ENCODE assay signal across 20 cellular contexts in genomic region chr6:125826695-125827463, GRCh38. TPM values are rescaled to one million over a fixed set of nuclear protein-coding genes. Genes with fewer than 3 reads are reported as not detected.
DNase-seq lines count a peak whose midpoint lies in the region; ATAC-seq, FAIRE-seq and TF ChIP-seq lines count a peak whose summit lies in the region.
"Had no signal": no experiment of that assay in that cellular context is flagged by ENCODE, and none has a peak within 500 bp of the region (broad histone marks: within the 10 kb centered on the region; RNA-seq: fewer than 3 reads in every experiment).

No MANE protein-coding gene starts in this region.

- H2AFZ ChIP-seq in astrocyte (ENCODE audit: low read depth, low read length) = no peak overlapping the region

- peak overlapping the region; percentile 38 for H3K27ac Mint-ChIP-seq in activated T-cell treated with anti-CD3 and anti-CD28 coated beads, Interleukin-2, amount 50 U/mL, for 24 hours
- H3K27ac Mint-ChIP-seq in CD8-positive, alpha-beta memory T cell = peak overlapping the region; percentile 2 to 87 (median 52)
- H3K27ac Mint-ChIP-seq in astrocyte (ENCODE audit: unreplicated experiment) (no peak overlapping the region), HFFc6 (no peak overlapping the region)

- FAIRE-seq in astrocyte (lab: Jason Lieb, UNC) = peak; percentile 26
- FAIRE-seq: A204.1, H54 had no signal

- no peak overlapping the region for H3K27ac ChIP-seq in CD8-positive, alpha-beta memory T cell (ENCODE audit: low read depth, low read length)
- H3K27ac ChIP-seq in astrocyte (ENCODE audit: low read depth, low read length) (no peak overlapping the region), neutrophil (peak overlapping the region; percentile 55)
- H3K27ac ChIP-seq: C4-2B, HL-60, Peyer's patch had no signal

- H4K20me1 ChIP-seq in astrocyte (ENCODE audit: insufficient read depth, low read length) = no peaks in the 10 kb centered on the region

- no peaks in the 10 kb centered on the region for H3K27me3 Mint-ChIP-seq in activated T-cell treated with anti-CD3 and anti-CD28 coated beads, Interleukin-2, amount 50 U/mL, for 24 hours
- no peaks in the 10 kb centered on the region for H3K27me3 Mint-ChIP-seq in CD8-positive, alpha-beta memory T cell
- H3K27me3 Mint-ChIP-seq in astrocyte (ENCODE audit: low read depth, unreplicated experiment) (no peaks in the 10 kb centered on the region), HFFc6 (ENCODE audit: insufficient read depth) (no peaks in the 10 kb centered on the region)

- no peak overlapping the region for H3K4me2 ChIP-seq in astrocyte (ENCODE audit: low read length)

- H3K9me3 ChIP-seq in CD8-positive, alpha-beta memory T cell (ENCODE audit: low read length) = no peaks in the 10 kb centered on the region
- H3K9me3 ChIP-seq in astrocyte (ENCODE audit: insufficient read depth, low read depth, low read length) (no peaks in the 10 kb centered on the region), neutrophil (no peaks in the 10 kb centered on the region)
- H3K9me3 ChIP-seq: Peyer's patch had no signal

- H3K27me3 ChIP-seq in CD8-positive, alpha-beta memory T cell (ENCODE audit: insufficient read depth, low read length, poor library complexity, severe bottlenecking) = no peaks in the 10 kb centered on the region
- H3K27me3 ChIP-seq in astrocyte (ENCODE audit: insufficient read depth, low read length) (no peaks in the 10 kb centered on the region), neutrophil (no peaks in the 10 kb centered on the region)
- H3K27me3 ChIP-seq: Peyer's patch had no signal

- H3K4me1 ChIP-seq in CD8-positive, alpha-beta memory T cell (ENCODE audit: insufficient read depth, low read length) = peaks cover 30% of the 10 kb centered on the region
- H3K4me1 ChIP-seq in astrocyte (ENCODE audit: insufficient read depth, low read length) (peaks cover 1% of the 10 kb centered on the region), neutrophil (ENCODE audit: control insufficient read depth in 1 of 2, insufficient read depth in 1 of 2, low read depth in 1 of 2, low read length in 1 of 2) (peaks cover 21 to 22% of the 10 kb centered on the region in 2 experiments)

- H3K36me3 Mint-ChIP-seq in activated T-cell treated with anti-CD3 and anti-CD28 coated beads, Interleukin-2, amount 50 U/mL, for 24 hours (ENCODE audit: low read depth) = peaks cover 31% of the 10 kb centered on the region
- peaks cover 6 to 11% (median 10%) of the 10 kb centered on the region in 3 donors for H3K36me3 Mint-ChIP-seq in CD8-positive, alpha-beta memory T cell
- H3K36me3 Mint-ChIP-seq in astrocyte (ENCODE audit: low read depth, unreplicated experiment) (peaks cover 7% of the 10 kb centered on the region), HFFc6 (ENCODE audit: low read depth) (peaks cover 8% of the 10 kb centered on the region)

- H3K36me3 ChIP-seq in CD8-positive, alpha-beta memory T cell (ENCODE audit: insufficient read depth, low read length) = no peaks in the 10 kb centered on the region
- no peaks in the 10 kb centered on the region for H3K36me3 ChIP-seq in astrocyte (ENCODE audit: insufficient read depth, low read length)
- peaks cover 5% of the 10 kb centered on the region for H3K36me3 ChIP-seq in neutrophil
- H3K36me3 ChIP-seq: Peyer's patch had no signal

- no peak for ATAC-seq in HG03457 (IDR thresholded peaks at IDR 0.05; ENCODE audit: unreplicated experiment)
- ATAC-seq: SK-N-SH treated with all-trans-retinoic acid at 6 μM for 48 hours had no signal

- H3K9me3 Mint-ChIP-seq in activated T-cell treated with anti-CD3 and anti-CD28 coated beads, Interleukin-2, amount 50 U/mL, for 24 hours = peaks cover 2% of the 10 kb centered on the region
- H3K9me3 Mint-ChIP-seq in CD8-positive, alpha-beta memory T cell = peaks cover 0 to 3% (median 0%) of the 10 kb centered on the region in 5 donors
- no peaks in the 10 kb centered on the region for H3K9me3 Mint-ChIP-seq in astrocyte (ENCODE audit: unreplicated experiment)
- H3K9me3 Mint-ChIP-seq in HFFc6 = no peaks in the 10 kb centered on the region

- H3K79me2 ChIP-seq in astrocyte (ENCODE audit: insufficient read depth, low read length) = no peaks in the 10 kb centered on the region

- POLR2A ChIA-PET in CD8-positive, alpha-beta memory T cell (lab: Charles Lee) = interaction anchor here (0.6 to 1.6 kb wide), 2 partner anchors 36 to 130 kb away, joined by 3 read pairs; partner anchors contain the start of genes HINT3 and NCOA7

- peaks cover 52% of the 10 kb centered on the region for H3K4me1 Mint-ChIP-seq in activated T-cell treated with anti-CD3 and anti-CD28 coated beads, Interleukin-2, amount 50 U/mL, for 24 hours (ENCODE audit: low read depth)
- H3K4me1 Mint-ChIP-seq in CD8-positive, alpha-beta memory T cell = peaks cover 50 to 71% (median 67%) of the 10 kb centered on the region in 3 donors
- no peaks in the 10 kb centered on the region for H3K4me1 Mint-ChIP-seq in astrocyte (ENCODE audit: low read depth, unreplicated experiment)
- H3K4me1 Mint-ChIP-seq in HFFc6 (ENCODE audit: low read depth) = peaks cover 6% of the 10 kb centered on the region

- H3K4me3 Mint-ChIP-seq in activated T-cell treated with anti-CD3 and anti-CD28 coated beads, Interleukin-2, amount 50 U/mL, for 24 hours = no peak overlapping the region
- peak overlapping the region in 4 of 7 donors; percentile 16 to 54 (median 24) for H3K4me3 Mint-ChIP-seq in CD8-positive, alpha-beta memory T cell
- H3K4me3 Mint-ChIP-seq in astrocyte (ENCODE audit: unreplicated experiment) = no peak overlapping the region
- no peak overlapping the region for H3K4me3 Mint-ChIP-seq in HFFc6

- DNase-seq in activated T-cell treated with anti-CD3 and anti-CD28 coated beads, Interleukin-2, amount 50 U/mL, for 24 hours = no peak
- no peak for DNase-seq in activated T-cell treated with anti-CD3 and anti-CD28 coated beads, Interleukin-2, amount 50 U/mL, for 48 hours
- no peak for DNase-seq in CD8-positive, alpha-beta memory T cell
- DNase-seq in astrocyte (ENCODE audit: low read depth) (no peak), HFFc6 (no peak)
- DNase-seq: EL, KG1, MV-4-11, NCI-H1694, NCI-H2081, NCI-H446, NCI-H526, Peyer's patch had no signal

- TF ChIP-seq CTCF in astrocyte (IDR thresholded peaks at IDR 0.05; ENCODE audit: insufficient read depth, low read depth, low read length) (no peak), neutrophil (IDR thresholded peaks at IDR 0.05) (no peak), HFFc6 (IDR thresholded peaks at IDR 0.05) (no peak)

- H3K9ac ChIP-seq in astrocyte (ENCODE audit: low read length) = no peak overlapping the region

- no peak overlapping the region for H3K4me3 ChIP-seq in CD8-positive, alpha-beta memory T cell (ENCODE audit: low read length)
- H3K4me3 ChIP-seq in astrocyte (ENCODE audit: insufficient read depth, low read depth, low read length) (no peak overlapping the region), neutrophil (ENCODE audit: low read depth in 1 of 2, low read length in 1 of 2) (no peak overlapping the region)
- H3K4me3 ChIP-seq: Peyer's patch had no signal

- CTCF ChIA-PET in CD8-positive, alpha-beta memory T cell (lab: Charles Lee) = interaction anchor here (1.0 to 5.3 kb wide), 3 partner anchors 14 to 46 kb away, joined by 3 to 40 read pairs (median 4); partner anchors contain the start of gene NCOA7

RNA-seq across cellular contexts. Expression of gene NCOA7, which starts 36.1 kb away (rescaled TPM):
- total RNA-seq in CD8-positive, alpha-beta memory T cell = 10 to 100 TPM; 54.7 to 62.5 TPM
- 38.3 TPM for polyA plus RNA-seq in CD8-positive, alpha-beta memory T cell
- total RNA-seq in astrocyte = 25.4 and 26.0 TPM in 2 replicates
- 10 to 100 TPM; 27.1 to 29.3 (median 28.6) TPM for total RNA-seq in HFFc6 (2021; fragmentation: NEBNext Ultra II Directional; extraction: Animal tissue kit (Norgen Biotek cat#: 25700))

Comparison
In these comparisons a context has a peak if more than half of its experiments do, and no peak if none do; other contexts are left out.
1. H3K27ac Mint-ChIP-seq: peak in activated T-cell treated with anti-CD3 and anti-CD28 coated beads, Interleukin-2, amount 50 U/mL, for 24 hours (single experiment) and CD8-positive, alpha-beta memory T cell (8 of 8); none in astrocyte (single experiment) and HFFc6 (single experiment).
2. H3K4me3 Mint-ChIP-seq: peak in CD8-positive, alpha-beta memory T cell (4 of 7); none in activated T-cell treated with anti-CD3 and anti-CD28 coated beads, Interleukin-2, amount 50 U/mL, for 24 hours (single experiment), astrocyte (single experiment) and HFFc6 (single experiment).